ENCODE assay signal across 8 cellular contexts in genomic region chr2:20962939-20963543, GRCh38.
A peak's percentile ranks its signal among the peaks of the same experiment; 100 is the strongest.
DNase-seq lines count a peak whose midpoint lies in the region; ATAC-seq, FAIRE-seq and TF ChIP-seq lines count a peak whose summit lies in the region.

No MANE protein-coding gene starts in this region.

- ATAC-seq in HG03565 (IDR thresholded peaks at IDR 0.05; ENCODE audit: unreplicated experiment), result peak; percentile 90
- peak; percentile 79 for ATAC-seq in naive thymus-derived CD4-positive, alpha-beta T cell

- H3K27ac ChIP-seq in BLaER1 treated with 17β-estradiol and CSF1 and Interleukin-3, amounts not matched to agents 10 nM and 100 nM, result no peak overlapping the region
- no peak overlapping the region for H3K27ac ChIP-seq in naive thymus-derived CD4-positive, alpha-beta T cell (ENCODE audit: low read depth, low read length)

- DNase-seq in GM19239 (ENCODE audit: insufficient read length, low spot score) (peak; percentile 54), NOMO-1 treated with dmso at 0.1 percent for 144 hours (lab: John Stamatoyannopoulos, UW; ENCODE audit: unreplicated experiment) (peak; percentile 5), erythroblast (lab: John Stamatoyannopoulos, UW) (peak; percentile 45 to 73)
- peak; percentile 89 for DNase-seq in activated CD8-positive, alpha-beta memory T cell treated with anti-CD3 and anti-CD28 coated beads, Interleukin-2, amount 50 U/mL, for 48 hours
- peak; percentile 10 to 63 (median 45) for DNase-seq in naive thymus-derived CD4-positive, alpha-beta T cell
- DNase-seq in stimulated activated CD8-positive, alpha-beta memory T cell treated with anti-CD3 and anti-CD28 coated beads, Interleukin-7, amount 100 ng/mL, for 48 hours (ENCODE audit: extremely low read depth in 1 of 2, low read depth in 1 of 2), result peak; percentile 22 to 34

- peaks cover 14 to 35% (median 17%) of the 10 kb centered on the region in 10 experiments for H3K4me1 ChIP-seq in BLaER1 treated with 17β-estradiol and CSF1 and Interleukin-3, amounts not matched to agents 10 nM and 100 nM
- H3K4me1 ChIP-seq in naive thymus-derived CD4-positive, alpha-beta T cell (ENCODE audit: control insufficient read depth in 2 of 2, insufficient read depth in 2 of 2, low read length in 2 of 2), result no peaks in the 10 kb centered on the region

- H3K9me3 ChIP-seq in BLaER1 treated with 17β-estradiol and CSF1 and Interleukin-3, amounts not matched to agents 10 nM and 100 nM (replicated peaks in 1 of 11), result 0 out of 22 replicates have a peak, but pooled peaks cover 0 to 5% (median 0%) of the 10 kb centered on the region in 11 experiments
- no peaks in the 10 kb centered on the region for H3K9me3 ChIP-seq in naive thymus-derived CD4-positive, alpha-beta T cell (ENCODE audit: control insufficient read depth in 2 of 3, low read length in 3 of 3)

- peak; percentile 57 for FAIRE-seq in GM19239 (lab: Jason Lieb, UNC)

- no peaks in the 10 kb centered on the region for H3K36me3 ChIP-seq in BLaER1 treated with 17β-estradiol and CSF1 and Interleukin-3, amounts not matched to agents 10 nM and 100 nM
- no peaks in the 10 kb centered on the region for H3K36me3 ChIP-seq in naive thymus-derived CD4-positive, alpha-beta T cell (ENCODE audit: control insufficient read depth in 2 of 3, insufficient read depth in 3 of 3, low read length in 3 of 3)

- POLR2A ChIA-PET in naive thymus-derived CD4-positive, alpha-beta T cell (lab: Charles Lee), result interaction anchor here (0.7 kb wide), 1 partner anchor 98 kb away, joined by 4 read pairs; no protein-coding TSS in a partner anchor

- no peak overlapping the region for H3K4me3 ChIP-seq in BLaER1 treated with 17β-estradiol and CSF1 and Interleukin-3, amounts not matched to agents 10 nM and 100 nM
- no peak overlapping the region for H3K4me3 ChIP-seq in naive thymus-derived CD4-positive, alpha-beta T cell (ENCODE audit: low read length)

- CTCF ChIA-PET in naive thymus-derived CD4-positive, alpha-beta T cell (lab: Charles Lee), result interaction anchor here (0.6 to 3.5 kb wide), 6 partner anchors 14 to 412 kb away, joined by 3 to 48 read pairs (median 4); no protein-coding TSS in a partner anchor

- no peak overlapping the region for H3K4me3 Mint-ChIP-seq in naive thymus-derived CD4-positive, alpha-beta T cell

- TF ChIP-seq POLR2A in erythroblast (IDR thresholded peaks at IDR 0.05; ENCODE audit: low read length), result no peak

- H3K9ac ChIP-seq in BLaER1 treated with 17β-estradiol and CSF1 and Interleukin-3, amounts not matched to agents 10 nM and 100 nM, result no peak overlapping the region

- no peak overlapping the region for H3K27ac Mint-ChIP-seq in naive thymus-derived CD4-positive, alpha-beta T cell

- H3K4me2 ChIP-seq in BLaER1 treated with 17β-estradiol and CSF1 and Interleukin-3, amounts not matched to agents 10 nM and 100 nM, result peak overlapping the region; percentile 1 to 82 (median 70)

- H3K27me3 ChIP-seq in BLaER1 treated with 17β-estradiol and CSF1 and Interleukin-3, amounts not matched to agents 10 nM and 100 nM, result no peaks in the 10 kb centered on the region
- H3K27me3 ChIP-seq in naive thymus-derived CD4-positive, alpha-beta T cell (ENCODE audit: control insufficient read depth in 2 of 2, insufficient read depth in 2 of 2, low read length in 2 of 2), result no peaks in the 10 kb centered on the region

- H3K27me3 Mint-ChIP-seq in naive thymus-derived CD4-positive, alpha-beta T cell, result peaks cover 3 to 35% (median 13%) of the 10 kb centered on the region in 5 donors

- H3K9me3 Mint-ChIP-seq in naive thymus-derived CD4-positive, alpha-beta T cell, result peaks cover 0 to 2% (median 0%) of the 10 kb centered on the region in 11 donors

- no peaks in the 10 kb centered on the region for H3K4me1 Mint-ChIP-seq in naive thymus-derived CD4-positive, alpha-beta T cell

- H4K20me1 ChIP-seq in BLaER1 treated with 17β-estradiol and CSF1 and Interleukin-3, amounts not matched to agents 10 nM and 100 nM, result no peaks in the 10 kb centered on the region

- intact Hi-C loops in naive thymus-derived CD4-positive, alpha-beta T cell (cut with micrococcal nuclease), result loop anchor here (1.0 to 5.0 kb wide), 5 partner anchors 182 to 520 kb away; no protein-coding TSS in a partner anchor

- no peaks in the 10 kb centered on the region for H3K36me3 Mint-ChIP-seq in naive thymus-derived CD4-positive, alpha-beta T cell

Comparison
In these comparisons a context has a peak if more than half of its experiments do, and no peak if none do; other contexts are left out.
1. DNase-seq: peak in every context shown above with its lines; median percentile 89 in activated CD8-positive, alpha-beta memory T cell treated with anti-CD3 and anti-CD28 coated beads, Interleukin-2, amount 50 U/mL, for 48 hours; 59 in erythroblast; 54 in GM19239; 45 in naive thymus-derived CD4-positive, alpha-beta T cell; 28 in stimulated activated CD8-positive, alpha-beta memory T cell treated with anti-CD3 and anti-CD28 coated beads, Interleukin-7, amount 100 ng/mL, for 48 hours; 5 in NOMO-1 treated with dmso at 0.1 percent for 144 hours.